1 cellular context compared by ENCODE assay signal in genomic region chr11:134270250-134270714, GRCh38.
TF ChIP-seq lines count a peak whose summit lies in the region.

No MANE protein-coding gene starts in this region.

TF ChIP-seq in HepG2, 621 proteins besides CTCF, POLR2A, EP300 and RAD21:
- TF ChIP-seq ZNF777 (CRISPR knock-in tag; IDR thresholded peaks at IDR 0.05) (no peak), ZNF430 (CRISPR knock-in tag; IDR thresholded peaks at IDR 0.05) (no peak), ZNF331 (CRISPR knock-in tag; IDR thresholded peaks at IDR 0.05) (no peak), ZNF7 (CRISPR knock-in tag; IDR thresholded peaks at IDR 0.05) (0 out of 2 replicates have a peak, but pooled peaks have one; percentile 25), YEATS2 (CRISPR knock-in tag; IDR thresholded peaks at IDR 0.05; ENCODE audit: borderline replicate concordance) (no peak), PITX1 (CRISPR knock-in tag; IDR thresholded peaks at IDR 0.05) (no peak), STAG1 (CRISPR knock-in tag; IDR thresholded peaks at IDR 0.05) (peak; percentile 36), CENPBD1 (CRISPR knock-in tag; IDR thresholded peaks at IDR 0.05; ENCODE audit: borderline replicate concordance, low read depth) (no peak), ZNF766 (CRISPR knock-in tag; IDR thresholded peaks at IDR 0.05; ENCODE audit: borderline replicate concordance) (no peak), BCLAF1 (IDR thresholded peaks at IDR 0.05) (no peak), ZNF737 (CRISPR knock-in tag; IDR thresholded peaks at IDR 0.05; ENCODE audit: borderline replicate concordance) (no peak), SPEN (CRISPR knock-in tag; IDR thresholded peaks at IDR 0.05; ENCODE audit: low read depth) (no peak), MNT (IDR thresholded peaks at IDR 0.05) (peak; percentile 11; the same call in 1 of the 2 replicates)
